ENCODE assay signal across 20 cellular contexts in the genomic region with DNA sequence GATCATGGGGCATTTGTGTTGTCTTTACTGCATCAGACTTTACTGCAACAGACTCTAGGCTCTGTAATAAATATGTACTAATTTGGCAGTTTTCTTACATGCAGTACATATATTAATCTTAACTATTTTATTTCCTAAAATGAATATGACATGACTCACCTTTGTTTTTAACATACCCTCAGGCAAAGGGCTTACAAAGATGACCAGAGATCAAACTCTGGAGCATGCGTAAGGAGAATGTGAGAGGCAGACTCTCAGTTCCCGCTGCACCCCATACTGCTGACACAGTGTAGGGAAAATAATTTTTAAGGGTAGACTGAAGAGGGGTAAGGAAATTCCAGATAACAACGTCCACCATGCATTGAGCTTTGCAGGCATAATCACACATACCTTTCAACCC. TPM values are rescaled to one million over a fixed set of nuclear protein-coding genes. Genes with fewer than 3 reads are reported as not detected.
DNase-seq lines count a peak whose midpoint lies in the region; ATAC-seq and TF ChIP-seq lines count a peak whose summit lies in the region.
"Had no signal": no experiment of that assay in that cellular context is flagged by ENCODE, and none has a peak within 500 bp of the region (broad histone marks: within the 10 kb centered on the region; RNA-seq: fewer than 3 reads in every experiment).

No MANE protein-coding gene starts in this region.

- peaks cover 21% of the 10 kb centered on the region for H3K4me1 Mint-ChIP-seq in activated CD4-positive, alpha-beta T cell treated with anti-CD3 and anti-CD28 coated beads for 36 hours
- H3K4me1 Mint-ChIP-seq in neural progenitor cell, result peaks cover 25% of the 10 kb centered on the region

- H3K9me3 Mint-ChIP-seq in activated CD4-positive, alpha-beta T cell treated with anti-CD3 and anti-CD28 coated beads for 36 hours (ENCODE audit: low read depth), result no peaks in the 10 kb centered on the region
- no peaks in the 10 kb centered on the region for H3K9me3 Mint-ChIP-seq in neural progenitor cell
- H3K9me3 Mint-ChIP-seq: activated T-helper 2 cell treated with anti-CD3 and anti-CD28 coated beads, Interferon-gamma antibody, Interleukin-2, Interleukin-4, amounts not matched to agents 10 μg/mL and 5 μg/mL and 100 μg/mL, durations not matched to agents 14 hours and 24 hours and 36 hours had no signal

- no peaks in the 10 kb centered on the region for H3K36me3 Mint-ChIP-seq in activated CD4-positive, alpha-beta T cell treated with anti-CD3 and anti-CD28 coated beads for 36 hours (ENCODE audit: low read depth)
- no peaks in the 10 kb centered on the region for H3K36me3 Mint-ChIP-seq in neural progenitor cell

- H3K4me2 ChIP-seq in neural progenitor cell, result no peak overlapping the region

- no peak overlapping the region for H3K9ac ChIP-seq in neural progenitor cell
- H3K9ac ChIP-seq: parathyroid adenoma had no signal

- peak; percentile 34 for ATAC-seq in activated CD4-positive, alpha-beta T cell treated with anti-CD3 and anti-CD28 coated beads for 36 hours
- ATAC-seq in GM21717 (IDR thresholded peaks at IDR 0.05; ENCODE audit: unreplicated experiment) (peak; percentile 27), HG03354 (IDR thresholded peaks at IDR 0.05; ENCODE audit: poor library complexity, severe bottlenecking, unreplicated experiment) (peak; percentile 12), HG03039 (IDR thresholded peaks at IDR 0.05; ENCODE audit: unreplicated experiment) (no peak), GM18502 (IDR thresholded peaks at IDR 0.05; ENCODE audit: poor library complexity, unreplicated experiment) (no peak), lower lobe of right lung (no peak)
- ATAC-seq: gastrocnemius medialis, left ventricle myocardium superior had no signal

- H4K20me1 ChIP-seq in neural progenitor cell (ENCODE audit: low read depth), result no peaks in the 10 kb centered on the region

- H3K4me3 ChIP-seq in neural progenitor cell, result no peak overlapping the region
- H3K4me3 ChIP-seq in lower lobe of right lung, result no peak overlapping the region
- H3K4me3 ChIP-seq: gastrocnemius medialis, SK-N-MC, upper lobe of left lung had no signal

- peaks cover 3% of the 10 kb centered on the region for H3F3A ChIP-seq in neural progenitor cell (ENCODE audit: low read depth)

- H3K27me3 ChIP-seq in neural progenitor cell (no peaks in the 10 kb centered on the region), lower lobe of right lung (ENCODE audit: low read depth) (no peaks in the 10 kb centered on the region)
- H3K27me3 ChIP-seq: gastrocnemius medialis, upper lobe of left lung had no signal

- H3K9me3 ChIP-seq in neural progenitor cell (ENCODE audit: low read depth), result no peaks in the 10 kb centered on the region
- H3K9me3 ChIP-seq in lower lobe of right lung, result no peaks in the 10 kb centered on the region
- H3K9me3 ChIP-seq: gastrocnemius medialis, upper lobe of left lung had no signal

- CTCF ChIA-PET in activated CD4-positive, alpha-beta T cell treated with anti-CD3 and anti-CD28 coated beads for 36 hours (lab: Charles Lee), result no interaction called here

- no peaks in the 10 kb centered on the region for H3K79me2 ChIP-seq in neural progenitor cell (ENCODE audit: low read depth)
- H3K79me2 ChIP-seq: parathyroid adenoma had no signal

- no peaks in the 10 kb centered on the region for H3K27me3 Mint-ChIP-seq in activated CD4-positive, alpha-beta T cell treated with anti-CD3 and anti-CD28 coated beads for 36 hours
- no peaks in the 10 kb centered on the region for H3K27me3 Mint-ChIP-seq in neural progenitor cell (ENCODE audit: insufficient read depth, low read depth)

- no peak for TF ChIP-seq CTCF in neural progenitor cell (IDR thresholded peaks at IDR 0.05)
- TF ChIP-seq CTCF in lower lobe of right lung (IDR thresholded peaks at IDR 0.05), result no peak

- intact Hi-C loops in activated CD4-positive, alpha-beta T cell treated with anti-CD3 and anti-CD28 coated beads for 36 hours (cut with DNase I, micrococcal nuclease), result loop anchor here in 1 of 2 experiments (1.0 kb wide), 1 partner anchor 37 kb away; no protein-coding TSS in a partner anchor
- intact Hi-C loops in lower lobe of right lung (cut with DNase I), result no loop called here

- POLR2A ChIA-PET in activated CD4-positive, alpha-beta T cell treated with anti-CD3 and anti-CD28 coated beads for 36 hours (lab: Charles Lee), result no interaction called here

- H3K4me1 ChIP-seq in neural progenitor cell (peaks cover 27% of the 10 kb centered on the region), lower lobe of right lung (peaks cover 31% of the 10 kb centered on the region)
- H3K4me1 ChIP-seq: parathyroid adenoma had no signal

- no peak overlapping the region for H3K27ac Mint-ChIP-seq in activated CD4-positive, alpha-beta T cell treated with anti-CD3 and anti-CD28 coated beads for 36 hours
- peak overlapping the region; percentile 65 for H3K27ac Mint-ChIP-seq in neural progenitor cell
- H3K27ac Mint-ChIP-seq: activated T-helper 2 cell treated with anti-CD3 and anti-CD28 coated beads, Interferon-gamma antibody, Interleukin-2, Interleukin-4, amounts not matched to agents 10 μg/mL and 5 μg/mL and 100 μg/mL, durations not matched to agents 14 hours and 24 hours and 36 hours had no signal

- no peak for DNase-seq in activated CD4-positive, alpha-beta T cell treated with anti-CD3 and anti-CD28 coated beads for 36 hours
- no peak for DNase-seq in activated CD4-positive, alpha-beta T cell treated with anti-CD3 and anti-CD28 coated beads, Interleukin-2, amount 50 U/mL, for 1 hour
- DNase-seq in neural progenitor cell (ENCODE audit: low spot score) (no peak), lower lobe of right lung (no peak)
- DNase-seq: 8988T, anterior cingulate cortex, DMS79 treated with DMSO at 0.1 percent for 48 hours, gastrocnemius medialis, left ventricle myocardium superior, NCI-H1694 treated with DMSO at 0.1 percent for 48 hours, NCI-H524 treated with DMSO at 0.1 percent for 48 hours, upper lobe of left lung had no signal

- H3K4me3 Mint-ChIP-seq in activated CD4-positive, alpha-beta T cell treated with anti-CD3 and anti-CD28 coated beads for 36 hours, result no peak overlapping the region
- H3K4me3 Mint-ChIP-seq in neural progenitor cell, result no peak overlapping the region

- no peak overlapping the region for H3K27ac ChIP-seq in neural progenitor cell
- no peak overlapping the region for H3K27ac ChIP-seq in lower lobe of right lung
- H3K27ac ChIP-seq: C4-2B, gastrocnemius medialis, parathyroid adenoma, SK-N-MC, upper lobe of left lung had no signal

- no peak overlapping the region for H2AFZ ChIP-seq in neural progenitor cell (replicated peaks)
- H2AFZ ChIP-seq: parathyroid adenoma had no signal

- H3K36me3 ChIP-seq in neural progenitor cell, result no peaks in the 10 kb centered on the region
- H3K36me3 ChIP-seq in lower lobe of right lung, result no peaks in the 10 kb centered on the region
- H3K36me3 ChIP-seq: gastrocnemius medialis, upper lobe of left lung had no signal

RNA-seq across cellular contexts. Expression of a gene that starts 7.2 kb away (rescaled TPM):
- 1 to 10 TPM; 4.0 to 4.9 TPM for total RNA-seq in activated CD4-positive, alpha-beta T cell treated with anti-CD3 and anti-CD28 coated beads for 36 hours
- 8.6 and 10.1 TPM in 2 replicates for total RNA-seq in neural progenitor cell (ENCODE audit: low replicate concordance)
- 57.7 TPM for total RNA-seq in lower lobe of right lung

Comparison
In these comparisons a context has a peak if more than half of its experiments do, and no peak if none do; other contexts are left out.
1. ATAC-seq: peak in activated CD4-positive, alpha-beta T cell treated with anti-CD3 and anti-CD28 coated beads for 36 hours (single experiment), GM21717 (single experiment) and HG03354 (single experiment); none in HG03039 (single experiment), GM18502 (single experiment) and lower lobe of right lung (0 of 2).